In the genomic region with DNA sequence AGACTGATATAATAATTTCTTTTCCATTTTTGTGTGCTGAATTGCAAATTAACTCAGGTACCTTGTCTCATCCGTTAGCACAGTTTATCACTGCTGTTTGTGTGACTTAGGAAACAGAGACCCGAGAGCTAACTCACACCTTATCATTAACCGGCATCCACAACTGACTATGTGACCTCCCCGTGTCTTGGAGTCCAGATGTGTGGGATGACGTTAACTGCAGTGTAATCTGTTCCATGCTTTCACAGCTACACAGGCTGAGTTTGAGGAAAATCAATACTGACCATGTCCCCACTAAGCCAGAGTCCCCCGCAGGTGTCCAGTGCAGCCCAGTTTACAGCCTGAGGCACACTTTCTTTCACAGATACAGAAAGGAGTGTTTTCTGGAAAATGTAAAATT, we compare ENCODE assay signal across 13 cellular contexts.
DNase-seq lines count a peak whose midpoint lies in the region; ATAC-seq, FAIRE-seq and TF ChIP-seq lines count a peak whose summit lies in the region.
"Had no signal": no experiment of that assay in that cellular context is flagged by ENCODE, and none has a peak within 500 bp of the region (broad histone marks: within the 10 kb centered on the region; RNA-seq: fewer than 3 reads in every experiment).

No MANE protein-coding gene starts in this region.

- FAIRE-seq in urothelium cell line (lab: Jason Lieb, UNC): peak; percentile 62
- FAIRE-seq: G401.6 had no signal

- DNase-seq in dorsolateral prefrontal cortex (no peak), fibroblast of the aortic adventitia (ENCODE audit: low read depth) (no peak), urothelium cell line (ENCODE audit: low spot score) (no peak), putamen (ENCODE audit: low spot score) (no peak)
- DNase-seq: 8988T had no signal

- H3K4me2 ChIP-seq in BLaER1 treated with 17β-estradiol and CSF1 and Interleukin-3, amounts not matched to agents 10 nM and 100 nM: peak overlapping the region in 8 of 11 experiments; percentile 17 to 58 (median 56); a peak in 14 of 22 replicates
- H3K4me2 ChIP-seq: A549 had no signal

- H3K4me1 ChIP-seq in BLaER1 treated with 17β-estradiol and CSF1 and Interleukin-3, amounts not matched to agents 10 nM and 100 nM: peaks cover 11 to 62% (median 55%) of the 10 kb centered on the region in 10 experiments

- H3K9ac ChIP-seq in BLaER1 treated with 17β-estradiol and CSF1 and Interleukin-3, amounts not matched to agents 10 nM and 100 nM: no peak overlapping the region
- H3K9ac ChIP-seq: GM23248 had no signal

- no peaks in the 10 kb centered on the region for H3K27me3 ChIP-seq in BLaER1 treated with 17β-estradiol and CSF1 and Interleukin-3, amounts not matched to agents 10 nM and 100 nM
- no peaks in the 10 kb centered on the region for H3K27me3 ChIP-seq in dorsolateral prefrontal cortex

- no peak overlapping the region for H3K4me3 ChIP-seq in BLaER1 treated with 17β-estradiol and CSF1 and Interleukin-3, amounts not matched to agents 10 nM and 100 nM
- H3K4me3 ChIP-seq in dorsolateral prefrontal cortex (no peak overlapping the region), fibroblast of the aortic adventitia (ENCODE audit: low read depth, low read length) (no peak overlapping the region)
- H3K4me3 ChIP-seq: A549, GM23248 had no signal

- intact Hi-C loops in dorsolateral prefrontal cortex (cut with DNase I): loop anchor here (2.0 to 5.0 kb wide), 8 partner anchors 155 to 1020 kb away; a partner anchor contains a TSS

- TF ChIP-seq CTCF in dorsolateral prefrontal cortex (IDR thresholded peaks at IDR 0.05 in 54 of 56, conservative IDR thresholded peaks at IDR 0.05 in 2 of 56; ENCODE audit: low read depth in 1 of 56, partially characterized antibody in 56 of 56) (no peak), fibroblast of the aortic adventitia (IDR thresholded peaks at IDR 0.05; ENCODE audit: insufficient read depth, low read length) (peak; percentile 3)

- no peaks in the 10 kb centered on the region for H3K36me3 ChIP-seq in BLaER1 treated with 17β-estradiol and CSF1 and Interleukin-3, amounts not matched to agents 10 nM and 100 nM

- ATAC-seq in GM21717 (IDR thresholded peaks at IDR 0.05; ENCODE audit: unreplicated experiment): no peak
- no peak for ATAC-seq in HG03354 (IDR thresholded peaks at IDR 0.05; ENCODE audit: poor library complexity, severe bottlenecking, unreplicated experiment)

- no peaks in the 10 kb centered on the region for H4K20me1 ChIP-seq in BLaER1 treated with 17β-estradiol and CSF1 and Interleukin-3, amounts not matched to agents 10 nM and 100 nM

- H3K9me3 ChIP-seq in BLaER1 treated with 17β-estradiol and CSF1 and Interleukin-3, amounts not matched to agents 10 nM and 100 nM (replicated peaks in 1 of 11): no peaks in the 10 kb centered on the region
- H3K9me3 ChIP-seq: A549, Caco-2 had no signal

- H3K27ac ChIP-seq in BLaER1 treated with 17β-estradiol and CSF1 and Interleukin-3, amounts not matched to agents 10 nM and 100 nM: peak overlapping the region in 3 of 11 experiments; percentile 17 to 34 (median 28); a peak in 1 of 22 replicates
- H3K27ac ChIP-seq in dorsolateral prefrontal cortex: peak overlapping the region in 30 of 59 donors; percentile 2 to 97 (median 80)
- H3K27ac ChIP-seq: A549, C4-2B, GM23248 had no signal
